ENCODE assay signal across 8 cellular contexts in the genomic region with DNA sequence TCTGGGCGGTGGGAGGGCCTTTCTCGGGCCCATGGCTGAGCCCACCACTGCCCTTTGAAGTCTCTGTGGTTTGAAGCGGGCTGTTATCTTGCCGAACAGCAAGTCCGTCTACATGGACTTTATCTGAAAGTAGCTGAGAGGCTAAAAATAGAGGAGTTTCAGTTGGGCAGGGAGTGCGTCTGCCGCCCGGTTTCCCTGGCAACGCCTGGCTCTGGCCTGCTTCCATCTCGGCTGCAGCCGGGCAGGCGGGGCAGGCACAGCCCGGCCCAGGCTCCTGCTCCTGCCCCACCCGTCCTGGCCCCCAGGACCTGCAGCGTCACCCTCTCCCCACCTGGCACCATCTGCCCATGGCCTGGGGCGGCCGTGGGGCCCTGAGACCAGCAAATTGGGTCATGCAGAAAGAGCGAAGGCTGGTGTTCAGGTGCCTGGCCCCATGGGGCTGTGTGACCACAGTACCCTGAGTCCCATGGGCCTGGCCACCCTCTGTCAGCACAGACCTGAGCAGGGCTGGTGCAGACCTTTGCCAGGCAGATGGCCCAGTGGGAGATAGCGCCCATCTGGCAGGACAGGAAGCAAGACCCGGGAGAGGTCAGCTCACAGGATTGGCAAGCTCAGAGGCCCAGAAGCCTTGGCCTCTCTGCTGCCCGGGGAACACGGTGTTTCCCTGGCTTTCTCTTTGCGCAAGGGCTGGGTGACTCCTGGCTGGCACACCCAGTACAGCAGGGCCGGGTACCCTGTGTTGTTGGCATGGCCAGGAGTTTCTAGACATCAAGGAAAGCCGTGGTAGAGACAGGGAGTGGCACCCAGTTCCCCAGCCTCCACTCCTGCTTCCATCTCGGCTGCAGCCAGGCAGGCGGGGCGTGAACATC.
DNase-seq lines count a peak whose midpoint lies in the region; ATAC-seq and TF ChIP-seq lines count a peak whose summit lies in the region.

No MANE protein-coding gene starts in this region.

- intact Hi-C loops in upper lobe of right lung (cut with DNase I), result no loop called here

- DNase-seq in DMS53 (lab: John Stamatoyannopoulos, UW), result peak; percentile 79
- DNase-seq in RPMI8226, result peak; percentile 94
- peak; percentile 22 to 71 for DNase-seq in lung microvascular endothelial cell (ENCODE audit: low read depth in 2 of 2)
- peak; percentile 92 for DNase-seq in upper lobe of right lung
- DNase-seq in SKM-1 (lab: John Stamatoyannopoulos, UW; ENCODE audit: unreplicated experiment), result no peak

- H3K4me1 ChIP-seq in endocrine pancreas (ENCODE audit: control insufficient read depth, insufficient read depth, low read length), result peaks cover 3% of the 10 kb centered on the region
- H3K4me1 ChIP-seq in upper lobe of right lung, result peaks cover 34% of the 10 kb centered on the region

- peak overlapping the region; percentile 84 for H3K27ac ChIP-seq in upper lobe of right lung

- H3K27me3 ChIP-seq in endocrine pancreas (ENCODE audit: control insufficient read depth, insufficient read depth, low read length) (no peaks in the 10 kb centered on the region), upper lobe of right lung (no peaks in the 10 kb centered on the region)

- no peak overlapping the region for H3K4me3 ChIP-seq in endocrine pancreas (ENCODE audit: control insufficient read depth, insufficient read depth, low read length)
- H3K4me3 ChIP-seq in upper lobe of right lung, result no peak overlapping the region

- TF ChIP-seq CTCF in upper lobe of right lung (IDR thresholded peaks at IDR 0.05), result peak; percentile 31

- peak; percentile 51 for ATAC-seq in HG03135 (IDR thresholded peaks at IDR 0.05; ENCODE audit: unreplicated experiment)
- ATAC-seq in upper lobe of right lung, result peak; percentile 85
- ATAC-seq in HG03565 (IDR thresholded peaks at IDR 0.05; ENCODE audit: unreplicated experiment), result no peak

- no peaks in the 10 kb centered on the region for H3K36me3 ChIP-seq in endocrine pancreas (ENCODE audit: control insufficient read depth, insufficient read depth, low read length)
- H3K36me3 ChIP-seq in upper lobe of right lung, result no peaks in the 10 kb centered on the region

- H3K9ac ChIP-seq in endocrine pancreas (ENCODE audit: control insufficient read depth, insufficient read depth, low read length), result peak overlapping the region; percentile 35

- no peaks in the 10 kb centered on the region for H3K9me3 ChIP-seq in endocrine pancreas (ENCODE audit: control insufficient read depth, low read length)
- H3K9me3 ChIP-seq in upper lobe of right lung, result no peaks in the 10 kb centered on the region
